ENCODE assay signal across 21 cellular contexts in the genomic region with DNA sequence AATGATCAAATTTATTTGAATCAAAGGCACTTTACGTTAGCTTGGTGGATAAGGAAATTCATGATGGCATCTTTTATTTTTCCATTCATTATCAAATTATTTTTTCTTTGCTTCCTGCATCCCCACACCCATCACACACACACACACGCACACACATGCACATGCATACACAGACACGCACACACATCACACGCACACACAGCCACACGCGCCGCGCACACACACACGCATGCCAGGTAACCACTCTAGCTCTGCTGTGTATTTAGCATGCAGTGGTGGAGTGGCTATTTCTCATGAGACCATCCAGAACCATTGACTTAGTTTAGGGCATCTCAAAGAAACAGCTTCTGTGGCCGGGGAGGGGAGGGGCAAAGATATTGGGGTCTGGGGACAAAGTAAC. TPM values are rescaled to one million over a fixed set of nuclear protein-coding genes. Genes with fewer than 3 reads are reported as not detected.
DNase-seq lines count a peak whose midpoint lies in the region; ATAC-seq, FAIRE-seq and TF ChIP-seq lines count a peak whose summit lies in the region.
"Had no signal": no experiment of that assay in that cellular context is flagged by ENCODE, and none has a peak within 500 bp of the region (broad histone marks: within the 10 kb centered on the region; RNA-seq: fewer than 3 reads in every experiment).

No MANE protein-coding gene starts in this region.

- peaks cover 44 to 67% (median 58%) of the 10 kb centered on the region in 3 donors for H3K4me1 Mint-ChIP-seq in IgD-negative memory B cell
- peaks cover 74% of the 10 kb centered on the region for H3K4me1 Mint-ChIP-seq in neural progenitor cell

- peak overlapping the region; percentile 4 to 89 (median 76) for H3K27ac Mint-ChIP-seq in IgD-negative memory B cell
- no peak overlapping the region for H3K27ac Mint-ChIP-seq in neural progenitor cell
- H3K27ac Mint-ChIP-seq: dendritic cell treated with granulocyte-macrophage colony-stimulating factor and Interleukin-4, amounts not matched to agents 40 ng/mL and 50 ng/mL, for 4 days had no signal

- H3K9me3 ChIP-seq in endocrine pancreas (ENCODE audit: control insufficient read depth, low read length) (no peaks in the 10 kb centered on the region), neural progenitor cell (ENCODE audit: low read depth) (no peaks in the 10 kb centered on the region), vagina (no peaks in the 10 kb centered on the region), PC-3 (ENCODE audit: low read length) (no peaks in the 10 kb centered on the region)
- H3K9me3 ChIP-seq: gastrocnemius medialis, prostate gland, tibial artery had no signal

- H3K27ac ChIP-seq in neural progenitor cell (no peak overlapping the region), vagina (no peak overlapping the region), PC-3 (ENCODE audit: low read length) (no peak overlapping the region)
- H3K27ac ChIP-seq: prostate gland, tibial artery had no signal

- H3K9ac ChIP-seq in endocrine pancreas (ENCODE audit: control insufficient read depth, insufficient read depth, low read length): no peak overlapping the region
- no peak overlapping the region for H3K9ac ChIP-seq in neural progenitor cell
- no peak overlapping the region for H3K9ac ChIP-seq in PC-3 (ENCODE audit: low read length)

- H4K20me1 ChIP-seq in neural progenitor cell (ENCODE audit: low read depth): peaks cover 100% of the 10 kb centered on the region
- peaks cover 43% of the 10 kb centered on the region for H4K20me1 ChIP-seq in PC-3 (ENCODE audit: low read length)

- H3K4me2 ChIP-seq in neural progenitor cell: peak overlapping the region; percentile 68
- no peak overlapping the region for H3K4me2 ChIP-seq in PC-3 (ENCODE audit: low read length)

- no peak for FAIRE-seq in GM12891 (lab: Jason Lieb, UNC)

- peaks cover 24% of the 10 kb centered on the region for H3K4me1 ChIP-seq in endocrine pancreas (ENCODE audit: control insufficient read depth, insufficient read depth, low read length)
- H3K4me1 ChIP-seq in neural progenitor cell: peaks cover 68% of the 10 kb centered on the region
- H3K4me1 ChIP-seq in vagina: peaks cover 86% of the 10 kb centered on the region
- H3K4me1 ChIP-seq in PC-3 (ENCODE audit: insufficient read depth, low read length): peaks cover 11% of the 10 kb centered on the region

- H3K27me3 ChIP-seq in endocrine pancreas (ENCODE audit: control insufficient read depth, insufficient read depth, low read length): no peaks in the 10 kb centered on the region
- no peaks in the 10 kb centered on the region for H3K27me3 ChIP-seq in neural progenitor cell
- H3K27me3 ChIP-seq in vagina: no peaks in the 10 kb centered on the region
- H3K27me3 ChIP-seq in PC-3 (ENCODE audit: low read length): no peaks in the 10 kb centered on the region
- H3K27me3 ChIP-seq: gastrocnemius medialis, tibial artery had no signal

- peaks cover 60% of the 10 kb centered on the region for H3F3A ChIP-seq in neural progenitor cell (ENCODE audit: low read depth)
- H3F3A ChIP-seq in PC-3 (ENCODE audit: low read length, unreplicated experiment): no peaks in the 10 kb centered on the region

- H3K79me2 ChIP-seq in neural progenitor cell (ENCODE audit: low read depth) (peaks cover 100% of the 10 kb centered on the region), PC-3 (ENCODE audit: low read length) (peaks cover 84% of the 10 kb centered on the region)

- ATAC-seq in PC-3: no peak
- ATAC-seq: gastrocnemius medialis, SK-N-SH treated with all-trans-retinoic acid at 6 μM for 48 hours had no signal

- no peaks in the 10 kb centered on the region for H3K9me2 ChIP-seq in PC-3 (replicated peaks; ENCODE audit: low read length)

- H3K36me3 Mint-ChIP-seq in IgD-negative memory B cell (peaks cover 3% of the 10 kb centered on the region), neural progenitor cell (peaks cover 31% of the 10 kb centered on the region)

- H3K27me3 Mint-ChIP-seq in IgD-negative memory B cell (no peaks in the 10 kb centered on the region), neural progenitor cell (ENCODE audit: insufficient read depth, low read depth) (no peaks in the 10 kb centered on the region)
- H3K27me3 Mint-ChIP-seq: dendritic cell treated with granulocyte-macrophage colony-stimulating factor and Interleukin-4, amounts not matched to agents 40 ng/mL and 50 ng/mL, for 4 days had no signal

- H3K36me3 ChIP-seq in endocrine pancreas (ENCODE audit: control insufficient read depth, insufficient read depth, low read length) (peaks cover 4% of the 10 kb centered on the region), neural progenitor cell (peaks cover 9% of the 10 kb centered on the region), vagina (peaks cover 0 to 41% of the 10 kb centered on the region in 2 donors), PC-3 (ENCODE audit: low read depth, low read length) (peaks cover 61% of the 10 kb centered on the region)
- H3K36me3 ChIP-seq: prostate gland had no signal

- H3K4me3 ChIP-seq in endocrine pancreas (ENCODE audit: control insufficient read depth, insufficient read depth, low read length) (peak overlapping the region; percentile 10), neural progenitor cell (peak overlapping the region; percentile 2), vagina (no peak overlapping the region), PC-3 (ENCODE audit: low read length) (no peak overlapping the region)
- H3K4me3 ChIP-seq: gastrocnemius medialis, prostate gland, tibial artery had no signal

- intact Hi-C loops in vagina (cut with DNase I): no loop called here
- intact Hi-C loops in PC-3 (cut with micrococcal nuclease): no loop called here

- TF ChIP-seq POLR2A in GM12891 (IDR thresholded peaks at IDR 0.05; ENCODE audit: low read depth, low read length) (peak; percentile 19; the same call in 1 of the 2 replicates), vagina (IDR thresholded peaks at IDR 0.05) (no peak)

- DNase-seq in GM12891 (ENCODE audit: insufficient read length, low spot score): no peak
- DNase-seq in neural progenitor cell (ENCODE audit: low spot score): no peak
- DNase-seq in vagina (ENCODE audit: extremely low spot score in 2 of 2): no peak
- no peak for DNase-seq in PC-3
- no peak for DNase-seq in AML-193 (lab: John Stamatoyannopoulos, UW)
- DNase-seq: gastrocnemius medialis; HCEC 1CT; kidney glomerular epithelial cell; NCI-H2081 treated with DMSO at 0.1 percent for 48 hours; NCI-H446 treated with DMSO at 0.1 percent for 48 hours; stimulated activated CD4-positive, alpha-beta T cell treated with anti-CD3 and anti-CD28 coated beads, Interleukin-2, amount 100 ng/mL, for 24 hours; stimulated activated naive CD4-positive, alpha-beta T cell treated with Interleukin-2 at 50 U/mL for 16 hours; T-helper 9 cell; tibial artery had no signal

- H3K4me3 Mint-ChIP-seq in IgD-negative memory B cell (peak overlapping the region in 2 of 4 donors; percentile 27 to 32), neural progenitor cell (no peak overlapping the region)
- H3K4me3 Mint-ChIP-seq: dendritic cell treated with granulocyte-macrophage colony-stimulating factor and Interleukin-4, amounts not matched to agents 40 ng/mL and 50 ng/mL, for 4 days had no signal

- no TSS peak for BruUV-seq in PC-3 (replicated peaks; lab: Mats Ljungman, UMichigan)

- POLR2A ChIA-PET in PC-3 (lab: Charles Lee; ENCODE audit: unreplicated experiment): no interaction called here

- H3K9me3 Mint-ChIP-seq in IgD-negative memory B cell: no peaks in the 10 kb centered on the region
- H3K9me3 Mint-ChIP-seq in neural progenitor cell: no peaks in the 10 kb centered on the region
- H3K9me3 Mint-ChIP-seq: dendritic cell treated with granulocyte-macrophage colony-stimulating factor and Interleukin-4, amounts not matched to agents 40 ng/mL and 50 ng/mL, for 4 days had no signal

- CTCF ChIA-PET in PC-3 (lab: Charles Lee): no interaction called here

- H2AFZ ChIP-seq in neural progenitor cell (replicated peaks) (no peak overlapping the region), PC-3 (ENCODE audit: low read length) (no peak overlapping the region)

- TF ChIP-seq CTCF in neural progenitor cell (IDR thresholded peaks at IDR 0.05) (no peak), vagina (IDR thresholded peaks at IDR 0.05) (no peak), PC-3 (conservative IDR thresholded peaks at IDR 0.05; ENCODE audit: low read depth, low read length) (no peak)

TF ChIP-seq in GM12891, 5 proteins besides CTCF, POLR2A, EP300 and RAD21:
- TF ChIP-seq TAF1 (IDR thresholded peaks at IDR 0.05; ENCODE audit: low read depth, low read length): no peak
- no peak for TF ChIP-seq PAX5 (IDR thresholded peaks at IDR 0.05; ENCODE audit: insufficient read depth, low read length, severe bottlenecking)
- TF ChIP-seq POLR2AphosphoS5 (IDR thresholded peaks at IDR 0.05; ENCODE audit: low read depth, low read length): 0 out of 2 replicates have a peak, but pooled peaks have one; percentile 49
- TF ChIP-seq SPI1 (IDR thresholded peaks at IDR 0.05; ENCODE audit: low read depth, low read length): no peak

RNA-seq across cellular contexts. Expression of a gene that starts 47.0 kb away (rescaled TPM):
- 544 TPM for polyA plus RNA-seq in GM12891 (2012; ENCODE audit: low read depth, missing spikeins)
- 203 TPM for polyA plus RNA-seq in IgD-negative memory B cell
- 794 and 973 TPM in 2 replicates for total RNA-seq in neural progenitor cell (ENCODE audit: low replicate concordance)
- 875 TPM for total RNA-seq in vagina
- 694 and 822 TPM in 2 replicates for total RNA-seq in PC-3 (2014; rRNA removed)

RNA-seq across cellular contexts. Expression of a gene that starts 48.8 kb away (rescaled TPM):
- polyA plus RNA-seq in GM12891 (2012; ENCODE audit: low read depth, missing spikeins): 0.68 TPM
- not detected for polyA plus RNA-seq in IgD-negative memory B cell
- total RNA-seq in neural progenitor cell (ENCODE audit: low replicate concordance) (5.8 and 6.4 TPM in 2 replicates), vagina (not detected), PC-3 (2014; rRNA removed) (0.11 TPM in 1 of 2 replicates, not detected in the other)
- total RNA-seq: gastrocnemius medialis, lung microvascular endothelial cell, myocyte had no signal

Comparison
In these comparisons a context has a peak if more than half of its experiments do, and no peak if none do; other contexts are left out.
1. H3K4me3 ChIP-seq: peak in endocrine pancreas (single experiment) and neural progenitor cell (single experiment); none in vagina (0 of 2) and PC-3 (single experiment).